Comparison of ENCODE assay signal across 8 cellular contexts in the genomic region with DNA sequence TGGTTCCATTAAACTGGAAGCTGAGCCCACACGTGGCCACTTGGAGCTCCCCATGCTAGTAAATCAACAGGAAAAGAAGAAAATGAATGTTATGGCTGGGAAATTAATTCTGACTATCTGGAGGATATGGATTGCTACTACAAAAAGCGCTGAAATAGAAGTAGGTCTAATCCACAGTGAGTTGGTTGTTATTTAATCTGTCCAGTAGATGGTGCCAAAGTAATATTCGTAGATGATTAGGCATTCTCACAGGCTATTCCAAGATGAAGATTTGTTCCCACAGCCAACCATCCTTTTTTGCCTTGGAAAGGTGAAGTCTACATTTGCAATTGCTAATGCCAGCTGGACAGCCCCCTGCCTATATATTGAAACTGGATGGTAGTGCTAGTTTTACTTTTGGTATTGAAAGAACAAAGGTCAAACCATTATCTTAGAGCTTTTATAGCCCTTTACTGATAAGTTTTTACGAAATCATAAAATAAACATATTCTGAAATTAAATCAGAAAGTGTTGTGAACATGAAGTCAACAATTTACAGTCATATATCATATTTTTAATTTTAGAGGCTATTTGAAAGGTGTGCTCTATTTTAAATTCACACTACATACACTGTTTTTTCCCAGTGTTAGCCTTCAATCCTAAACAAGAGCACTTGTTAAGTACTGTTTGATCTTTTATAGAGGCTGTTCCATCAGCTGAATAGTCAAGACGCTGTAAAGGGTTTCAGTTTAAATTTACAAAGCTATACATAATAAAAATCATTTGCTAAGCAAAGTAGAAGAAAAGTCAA. TPM values are rescaled to one million over a fixed set of nuclear protein-coding genes. Genes with fewer than 3 reads are reported as not detected.
A peak's percentile ranks its signal among the peaks of the same experiment; 100 is the strongest.
DNase-seq lines count a peak whose midpoint lies in the region; ATAC-seq and TF ChIP-seq lines count a peak whose summit lies in the region.

No MANE protein-coding gene starts in this region.

- intact Hi-C loops in cardiac septum (cut with DNase I) (loop anchor here (10.0 kb wide), 2 partner anchors 605 to 1335 kb away; no protein-coding TSS in a partner anchor), IMR-90 (cut with micrococcal nuclease) (loop anchor here (1.0 to 2.0 kb wide), 3 partner anchors 603 to 1333 kb away; no protein-coding TSS in a partner anchor), PC-9 (cut with micrococcal nuclease; ENCODE audit: unreplicated experiment) (loop anchor here (2.0 to 5.0 kb wide), 2 partner anchors 603 to 1332 kb away; no protein-coding TSS in a partner anchor), esophagus muscularis mucosa (cut with DNase I) (loop anchor here (10.0 kb wide), 1 partner anchor 1335 kb away; no protein-coding TSS in a partner anchor)
- intact Hi-C loops in activated naive CD4-positive, alpha-beta T cell treated with anti-CD3 and anti-CD28 coated beads for 36 hours (cut with micrococcal nuclease): loop anchor here (1.0 to 5.0 kb wide), 6 partner anchors 122 to 1332 kb away; a partner anchor contains a TSS

- ATAC-seq in IMR-90 (ENCODE audit: low read depth) (peak; percentile 74), HG02973 (IDR thresholded peaks at IDR 0.05; ENCODE audit: unreplicated experiment) (no peak)

- CTCF ChIA-PET in IMR-90 (lab: Yijun Ruan, JAX) (interaction anchor here (1.0 to 1.6 kb wide), 2 partner anchors 14 to 17 kb away, joined by 3 to 4 read pairs; no protein-coding TSS in a partner anchor), PC-9 (lab: Charles Lee) (interaction anchor here (1.0 kb wide), 1 partner anchor 604 kb away, joined by 4 read pairs; no protein-coding TSS in a partner anchor)
- CTCF ChIA-PET in activated naive CD4-positive, alpha-beta T cell treated with anti-CD3 and anti-CD28 coated beads for 36 hours (lab: Charles Lee): interaction anchor here (0.8 to 2.0 kb wide), 10 partner anchors 11 to 511 kb away, joined by 3 to 9 read pairs (median 3); no protein-coding TSS in a partner anchor

- no peaks in the 10 kb centered on the region for H3F3A ChIP-seq in PC-9 (ENCODE audit: insufficient read depth, low read depth)

- H3K4me1 Mint-ChIP-seq in nephron: no peaks in the 10 kb centered on the region
- peaks cover 8% of the 10 kb centered on the region for H3K4me1 Mint-ChIP-seq in activated naive CD4-positive, alpha-beta T cell treated with anti-CD3 and anti-CD28 coated beads for 36 hours (ENCODE audit: low read depth)

- DNase-seq in cardiac muscle cell (ENCODE audit: low read depth in 1 of 2, low spot score in 1 of 2) (peak; percentile 66 to 68), cardiac septum (ENCODE audit: low spot score) (no peak), IMR-90 (peak; percentile 56), PC-9 (no peak), esophagus muscularis mucosa (ENCODE audit: extremely low spot score) (no peak)
- no peak for DNase-seq in activated naive CD4-positive, alpha-beta T cell treated with anti-CD3 and anti-CD28 coated beads for 36 hours

- H4K8ac ChIP-seq in IMR-90 (ENCODE audit: low read depth in 2 of 2, low read length in 2 of 2): no peak overlapping the region

- no peak overlapping the region for H3K4me3 Mint-ChIP-seq in nephron
- no peak overlapping the region for H3K4me3 Mint-ChIP-seq in activated naive CD4-positive, alpha-beta T cell treated with anti-CD3 and anti-CD28 coated beads for 36 hours

- H3K4me1 ChIP-seq in cardiac muscle cell (ENCODE audit: low read depth) (no peaks in the 10 kb centered on the region), IMR-90 (ENCODE audit: control insufficient read depth, insufficient read depth, low read length) (no peaks in the 10 kb centered on the region), PC-9 (replicated peaks; ENCODE audit: insufficient read depth) (no peaks in the 10 kb centered on the region), esophagus muscularis mucosa (no peaks in the 10 kb centered on the region)

- H3K9ac ChIP-seq in IMR-90 (ENCODE audit: low read depth, low read length): no peak overlapping the region

- in situ Hi-C loops in IMR-90 (cut with MboI; ENCODE audit: low sequenced_read_pairs): no loop called here

- dilution Hi-C loops in IMR-90 (cut with HindIII; ENCODE audit: low sequenced_read_pairs, unreplicated experiment): no loop called here

- H3K27ac ChIP-seq in cardiac muscle cell: no peak overlapping the region
- H3K27ac ChIP-seq in IMR-90 (ENCODE audit: insufficient read depth, low read length): no peak overlapping the region
- H3K27ac ChIP-seq in PC-9: no peak overlapping the region
- H3K27ac ChIP-seq in esophagus muscularis mucosa (replicated peaks in 1 of 4): no peak overlapping the region

- WGBS in IMR-90 (ENCODE audit: extremely low coverage in 2 of 2, insufficient read length in 1 of 2), 2 experiments: no CpG with 5 or more reads among the region's 5 CpGs
- 30% methylated on average over 5 of the region's 5 CpGs for WGBS in esophagus muscularis mucosa

- H2BK20ac ChIP-seq in IMR-90 (ENCODE audit: low read depth, low read length): no peak overlapping the region

- H4K5ac ChIP-seq in IMR-90 (ENCODE audit: low read depth, low read length): no peak overlapping the region

- no peak overlapping the region for H3K23ac ChIP-seq in IMR-90 (ENCODE audit: low read depth, low read length)

- H3K18ac ChIP-seq in IMR-90 (ENCODE audit: low read depth, low read length): no peak overlapping the region

- H4K91ac ChIP-seq in IMR-90 (ENCODE audit: insufficient read depth, low read depth, low read length): no peak overlapping the region

- H3K27me3 ChIP-seq in cardiac muscle cell: peaks cover 4% of the 10 kb centered on the region
- no peaks in the 10 kb centered on the region for H3K27me3 ChIP-seq in IMR-90 (ENCODE audit: control insufficient read depth, insufficient read depth, low read length)
- H3K27me3 ChIP-seq in PC-9 (ENCODE audit: insufficient read depth, low read depth): no peaks in the 10 kb centered on the region
- H3K27me3 ChIP-seq in esophagus muscularis mucosa: no peaks in the 10 kb centered on the region

- no peak overlapping the region for H3K4me3 ChIP-seq in cardiac muscle cell
- H3K4me3 ChIP-seq in IMR-90 (ENCODE audit: insufficient read depth, low read depth, low read length): no peak overlapping the region
- no peak overlapping the region for H3K4me3 ChIP-seq in PC-9
- no peak overlapping the region for H3K4me3 ChIP-seq in esophagus muscularis mucosa

- no peak overlapping the region for H3K56ac ChIP-seq in IMR-90 (ENCODE audit: extremely low read depth, insufficient read depth, low read length)

- no peaks in the 10 kb centered on the region for H3K27me3 Mint-ChIP-seq in nephron (ENCODE audit: low read depth)
- no peaks in the 10 kb centered on the region for H3K27me3 Mint-ChIP-seq in activated naive CD4-positive, alpha-beta T cell treated with anti-CD3 and anti-CD28 coated beads for 36 hours (ENCODE audit: low read depth)

- no peak overlapping the region for H3K4ac ChIP-seq in IMR-90 (ENCODE audit: low read depth, low read length)

- H3K4me2 ChIP-seq in IMR-90 (ENCODE audit: low read depth, low read length): no peak overlapping the region
- H3K4me2 ChIP-seq in PC-9: no peak overlapping the region

- H2AK9ac ChIP-seq in IMR-90 (replicated peaks; ENCODE audit: low read depth, low read length, poor library complexity): no peak overlapping the region

- H4K20me1 ChIP-seq in IMR-90 (ENCODE audit: insufficient read depth, low read length) (no peaks in the 10 kb centered on the region), PC-9 (ENCODE audit: insufficient read depth) (no peaks in the 10 kb centered on the region)

- H2BK120ac ChIP-seq in IMR-90 (ENCODE audit: low read depth, low read length): no peak overlapping the region

- H2BK5ac ChIP-seq in IMR-90 (ENCODE audit: low read depth, low read length, poor library complexity, severe bottlenecking): no peak overlapping the region

- no peaks in the 10 kb centered on the region for H3K9me1 ChIP-seq in IMR-90 (ENCODE audit: insufficient read depth, low read length)

- H2AK5ac ChIP-seq in IMR-90 (ENCODE audit: low read depth, low read length): no peak overlapping the region

- H3K79me1 ChIP-seq in IMR-90 (ENCODE audit: low read depth in 1 of 2, low read length in 2 of 2): no peaks in the 10 kb centered on the region

- no TSS peak for BruUV-seq in IMR-90 (replicated peaks; lab: Mats Ljungman, UMichigan)
- no TSS peak for BruUV-seq in PC-9 (replicated peaks; lab: Mats Ljungman, UMichigan)

- no peaks in the 10 kb centered on the region for H3K9me3 Mint-ChIP-seq in nephron
- H3K9me3 Mint-ChIP-seq in activated naive CD4-positive, alpha-beta T cell treated with anti-CD3 and anti-CD28 coated beads for 36 hours: no peaks in the 10 kb centered on the region

- no peaks in the 10 kb centered on the region for H3K36me3 Mint-ChIP-seq in nephron (ENCODE audit: low read depth)
- H3K36me3 Mint-ChIP-seq in activated naive CD4-positive, alpha-beta T cell treated with anti-CD3 and anti-CD28 coated beads for 36 hours (ENCODE audit: low read depth): no peaks in the 10 kb centered on the region

- no peak for TF ChIP-seq EP300 in esophagus muscularis mucosa (IDR thresholded peaks at IDR 0.05)

- peak; percentile 63 for TF ChIP-seq RAD21 in IMR-90 (IDR thresholded peaks at IDR 0.05; ENCODE audit: low read length)

- H3K36me3 ChIP-seq in cardiac muscle cell (no peaks in the 10 kb centered on the region), IMR-90 (ENCODE audit: control insufficient read depth, insufficient read depth, low read length) (no peaks in the 10 kb centered on the region), PC-9 (ENCODE audit: low read depth) (no peaks in the 10 kb centered on the region), esophagus muscularis mucosa (no peaks in the 10 kb centered on the region)

- TF ChIP-seq POLR2A in IMR-90 (IDR thresholded peaks at IDR 0.05; ENCODE audit: low read depth, low read length) (no peak), esophagus muscularis mucosa (IDR thresholded peaks at IDR 0.05; ENCODE audit: low read depth) (no peak)

- no peak overlapping the region for H3K27ac Mint-ChIP-seq in nephron
- no peak overlapping the region for H3K27ac Mint-ChIP-seq in activated naive CD4-positive, alpha-beta T cell treated with anti-CD3 and anti-CD28 coated beads for 36 hours

- H3K9me2 ChIP-seq in PC-9 (ENCODE audit: insufficient read depth): no peaks in the 10 kb centered on the region

- H3K14ac ChIP-seq in IMR-90 (replicated peaks; ENCODE audit: low read depth, low read length): no peak overlapping the region

- TF ChIP-seq CTCF in cardiac muscle cell (IDR thresholded peaks at IDR 0.05; ENCODE audit: low read depth, low read length) (peak; percentile 51), IMR-90 (conservative IDR thresholded peaks at IDR 0.05; ENCODE audit: low read depth, low read length) (peak; percentile 61), PC-9 (conservative IDR thresholded peaks at IDR 0.05) (peak; percentile 67), esophagus muscularis mucosa (IDR thresholded peaks at IDR 0.05) (peak; percentile 36 to 59 (median 41)), nephron (IDR thresholded peaks at IDR 0.05; ENCODE audit: unreplicated experiment in 3 of 3) (peak; percentile 62 to 69 (median 67))

- POLR2A ChIA-PET in IMR-90 (lab: Charles Lee; ENCODE audit: unreplicated experiment): no interaction called here
- POLR2A ChIA-PET in PC-9 (lab: Charles Lee; ENCODE audit: unreplicated experiment): no interaction called here

- H2BK15ac ChIP-seq in IMR-90 (ENCODE audit: low read depth, low read length): no peak overlapping the region

- H3K9me3 ChIP-seq in cardiac muscle cell (ENCODE audit: low read depth) (no peaks in the 10 kb centered on the region), IMR-90 (ENCODE audit: control insufficient read depth, insufficient read depth, low read length) (no peaks in the 10 kb centered on the region), PC-9 (ENCODE audit: insufficient read depth, low read depth) (no peaks in the 10 kb centered on the region), esophagus muscularis mucosa (no peaks in the 10 kb centered on the region)

- H2AFZ ChIP-seq in IMR-90 (replicated peaks; ENCODE audit: low read length, poor library complexity) (no peak overlapping the region), PC-9 (no peak overlapping the region)

- H3K79me2 ChIP-seq in PC-9 (ENCODE audit: low read depth): no peaks in the 10 kb centered on the region

RNA-seq across cellular contexts. Expression of a gene that starts 43.9 kb away (rescaled TPM):
- total RNA-seq in cardiac muscle cell (1.8 and 5.0 TPM in 2 replicates), cardiac septum (0.57 TPM), IMR-90 (2012; rRNA removed) (under 0.01 and 0.18 TPM in 2 replicates), PC-9 (2021) (2.4 and 4.5 TPM in 2 replicates), esophagus muscularis mucosa (1 to 10 TPM in 1 of 4 donors, under 1 TPM in 3; 0.29 to 1.6 (median 0.62) TPM)
- polyA plus RNA-seq in cardiac muscle cell (2.6 and 3.3 TPM in 2 replicates), IMR-90 (2012; rRNA removed) (0.10 and 0.46 TPM in 2 replicates)
- polyA plus RNA-seq in IMR-90 (2012; cell fraction: cytosol; rRNA removed): 0.08 and 0.27 TPM in 2 replicates
- polyA plus RNA-seq in IMR-90 (2012; cell fraction: nucleus; rRNA removed; ENCODE audit: low replicate concordance): 0.62 TPM in 1 of 2 replicates, not detected in the other
- total RNA-seq in activated naive CD4-positive, alpha-beta T cell treated with anti-CD3 and anti-CD28 coated beads for 36 hours: 1 to 10 TPM; 4.9 to 5.9 TPM

RNA-seq across cellular contexts. Expression of a gene that starts 49.1 kb away (rescaled TPM):
- total RNA-seq in cardiac muscle cell (not detected in 2 replicates), cardiac septum (not detected), IMR-90 (2012; rRNA removed) (not detected in 2 replicates), PC-9 (2021) (not detected in 2 replicates), esophagus muscularis mucosa (not detected)
- polyA plus RNA-seq in cardiac muscle cell (not detected in 2 replicates), IMR-90 (2012; rRNA removed) (not detected in 2 replicates)
- polyA plus RNA-seq in IMR-90 (2012; cell fraction: cytosol; rRNA removed): not detected in 2 replicates
- polyA plus RNA-seq in IMR-90 (2012; cell fraction: nucleus; rRNA removed; ENCODE audit: low replicate concordance): not detected in 2 replicates
- total RNA-seq in activated naive CD4-positive, alpha-beta T cell treated with anti-CD3 and anti-CD28 coated beads for 36 hours: not detected

Comparison
In these comparisons a context has a peak if more than half of its experiments do, and no peak if none do; other contexts are left out.
1. DNase-seq: peak in cardiac muscle cell (2 of 2) and IMR-90 (single experiment); none in cardiac septum (single experiment), PC-9 (0 of 2), esophagus muscularis mucosa (single experiment) and activated naive CD4-positive, alpha-beta T cell treated with anti-CD3 and anti-CD28 coated beads for 36 hours (single experiment).
2. Peak in every context shown above with its lines, with median percentiles within 50 percentile points of each other: CTCF ChIP-seq.